7 cellular contexts compared by ENCODE assay signal in genomic region chr3:122794779-122795673, GRCh38. TPM values are rescaled to one million over a fixed set of nuclear protein-coding genes. Genes with fewer than 3 reads are reported as not detected.
A peak's percentile ranks its signal among the peaks of the same experiment; 100 is the strongest.
DNase-seq lines count a peak whose midpoint lies in the region; ATAC-seq lines count a peak whose summit lies in the region.

Gene SLC49A4, plus strand, starts transcription at chr3:122795069. Its CDS starts 124 bp downstream, at chr3:122795193.

- ATAC-seq in GM18907 (IDR thresholded peaks at IDR 0.05; ENCODE audit: unreplicated experiment) (peak; percentile 79), HG03108 (IDR thresholded peaks at IDR 0.05; ENCODE audit: unreplicated experiment) (peak; percentile 62)

- no peaks in the 10 kb centered on the region for H3K27me3 Mint-ChIP-seq in T-helper 2 cell treated with Interferon-gamma antibody and Interleukin-4, amounts not matched to agents 5 μg/mL and 100 μg/mL, for 36 hours (ENCODE audit: low read depth)

- H3K4me3 Mint-ChIP-seq in T-helper 2 cell treated with Interferon-gamma antibody and Interleukin-4, amounts not matched to agents 5 μg/mL and 100 μg/mL, for 36 hours = peak within 1 kb of the TSS; percentile 89

- H3K9me3 Mint-ChIP-seq in T-helper 2 cell treated with Interferon-gamma antibody and Interleukin-4, amounts not matched to agents 5 μg/mL and 100 μg/mL, for 36 hours = no peaks in the 10 kb centered on the region

- peak within 1 kb of the TSS; percentile 79 for H3K27ac Mint-ChIP-seq in T-helper 2 cell treated with Interferon-gamma antibody and Interleukin-4, amounts not matched to agents 5 μg/mL and 100 μg/mL, for 36 hours

- peaks cover 27% of the 10 kb centered on the region for H3K4me1 Mint-ChIP-seq in T-helper 2 cell treated with Interferon-gamma antibody and Interleukin-4, amounts not matched to agents 5 μg/mL and 100 μg/mL, for 36 hours (ENCODE audit: low read depth)

- H3K36me3 Mint-ChIP-seq in T-helper 2 cell treated with Interferon-gamma antibody and Interleukin-4, amounts not matched to agents 5 μg/mL and 100 μg/mL, for 36 hours (ENCODE audit: low read depth) = peaks cover 6% of the 10 kb centered on the region

- peak; percentile 81 for DNase-seq in T-helper 2 cell treated with Interferon-gamma antibody and Interleukin-4, amounts not matched to agents 5 μg/mL and 100 μg/mL, for 36 hours (ENCODE audit: low spot score)
- DNase-seq in cerebellum (ENCODE audit: low spot score) (peak; percentile 77), left kidney (ENCODE audit: low read depth, low spot score) (peak; percentile 95), OCI-M1 (lab: John Stamatoyannopoulos, UW) (no peak)
- peak; percentile 48 to 58 for DNase-seq in stimulated activated CD4-positive, alpha-beta T cell treated with anti-CD3 and anti-CD28 coated beads, Interleukin-2, amount 100 ng/mL, for 48 hours

RNA-seq across cellular contexts. Expression of gene SLC49A4, which starts in this region (rescaled TPM):
- 24.1 TPM for total RNA-seq in cerebellum
